8 cellular contexts compared by ENCODE assay signal in the genomic region with DNA sequence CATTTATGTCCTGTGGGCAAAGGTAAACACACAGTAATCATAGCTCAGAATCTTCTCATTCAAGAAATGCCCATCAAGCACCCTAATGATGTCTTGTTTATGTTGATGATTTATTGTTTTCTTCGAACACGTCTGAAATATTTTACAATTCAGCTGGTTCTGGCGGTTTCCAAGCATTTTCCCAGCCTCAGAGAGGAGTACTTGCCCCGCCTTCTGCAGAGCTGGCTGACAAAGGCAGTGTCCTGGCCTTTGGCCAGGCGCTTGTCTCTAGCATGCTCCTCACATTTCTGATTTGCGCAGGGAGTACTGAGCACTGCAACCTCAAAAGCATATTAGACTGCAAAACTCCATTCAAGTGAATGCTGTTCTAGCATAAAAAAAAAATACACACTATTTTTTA.
DNase-seq lines count a peak whose midpoint lies in the region; ATAC-seq, FAIRE-seq and TF ChIP-seq lines count a peak whose summit lies in the region.

No MANE protein-coding gene starts in this region.

- ATAC-seq in GM18870 (IDR thresholded peaks at IDR 0.05; ENCODE audit: unreplicated experiment), result no peak

- peak; percentile 1 for DNase-seq in H54 (ENCODE audit: insufficient read length, low spot score)
- DNase-seq in NCI-H524 treated with DMSO at 0.1 percent for 48 hours (lab: John Stamatoyannopoulos, UW), result peak; percentile 63
- DNase-seq in fibroblast of the conjunctiva (ENCODE audit: low read depth), result peak; percentile 45
- peak; percentile 79 for DNase-seq in posterior vena cava (ENCODE audit: low spot score)
- DNase-seq in DMS79 treated with DMSO at 0.1 percent for 48 hours (lab: John Stamatoyannopoulos, UW), result no peak
- DNase-seq in RKO (ENCODE audit: low spot score), result no peak
- DNase-seq in GM19240 (ENCODE audit: insufficient read length, low spot score), result no peak

- FAIRE-seq in H54 (lab: Jason Lieb, UNC), result no peak

- intact Hi-C loops in posterior vena cava (cut with DNase I), result loop anchor here in 1 of 2 donors (2.0 kb wide), 1 partner anchor 40 kb away; no protein-coding TSS in a partner anchor

- TF ChIP-seq POLR2A in H54 (IDR thresholded peaks at IDR 0.05; ENCODE audit: low read depth, low read length), result no peak

Comparison
In these comparisons a context has a peak if more than half of its experiments do, and no peak if none do; other contexts are left out.
1. DNase-seq: peak in H54 (single experiment), NCI-H524 treated with DMSO at 0.1 percent for 48 hours (single experiment), fibroblast of the conjunctiva (single experiment) and posterior vena cava (single experiment); none in DMS79 treated with DMSO at 0.1 percent for 48 hours (single experiment), RKO (single experiment) and GM19240 (single experiment).